In the genomic region with DNA sequence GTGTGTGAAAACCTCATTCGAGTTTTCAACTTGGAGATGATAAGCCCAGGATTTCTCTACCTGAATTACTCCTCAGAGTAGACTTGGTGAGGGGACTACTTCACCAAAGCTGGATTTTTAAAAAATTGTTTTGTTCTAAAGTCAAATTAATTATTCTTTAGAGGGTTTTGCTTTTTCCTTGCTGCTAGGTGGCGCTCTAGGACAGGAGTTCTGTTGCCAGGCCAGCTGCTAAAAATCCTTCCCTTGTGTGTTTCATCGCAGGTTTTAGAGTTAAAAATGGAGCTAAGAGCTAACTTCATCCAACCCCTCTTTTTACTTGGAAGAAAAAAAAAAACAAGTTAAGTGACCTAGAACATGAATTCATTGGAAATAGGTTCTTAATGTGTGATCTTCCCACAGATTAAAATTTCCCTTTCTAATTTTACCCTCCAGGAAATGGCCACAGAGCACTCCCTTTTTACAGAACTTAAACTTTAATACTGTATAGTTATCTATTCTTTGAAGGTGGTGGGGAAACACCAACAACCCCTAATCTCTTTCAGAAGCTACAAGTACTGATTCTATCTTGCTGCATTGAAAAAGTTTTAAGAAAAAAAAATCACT, we compare ENCODE assay signal across 8 cellular contexts. TPM values are rescaled to one million over a fixed set of nuclear protein-coding genes. Genes with fewer than 3 reads are reported as not detected.
A peak's percentile ranks its signal among the peaks of the same experiment; 100 is the strongest.
DNase-seq lines count a peak whose midpoint lies in the region; ATAC-seq, FAIRE-seq and TF ChIP-seq lines count a peak whose summit lies in the region.

No MANE protein-coding gene starts in this region.

- peak; percentile 62 for DNase-seq in AG08396 (ENCODE audit: low spot score)
- peak; percentile 28 for DNase-seq in GM19239 (ENCODE audit: insufficient read length, low spot score)
- DNase-seq in NCI-H2171 treated with DMSO at 0.1 percent for 48 hours (lab: John Stamatoyannopoulos, UW), result peak; percentile 80
- peak; percentile 66 for DNase-seq in WERI-Rb-1
- peak; percentile 58 for DNase-seq in colonic mucosa
- peak; percentile 73 for DNase-seq in medulla oblongata (ENCODE audit: extremely low spot score)
- peak; percentile 64 for DNase-seq in stimulated activated CD8-positive, alpha-beta memory T cell treated with anti-CD3 and anti-CD28 coated beads, Interleukin-4, amount 100 ng/mL, for 48 hours

- no peaks in the 10 kb centered on the region for H3K4me1 ChIP-seq in colonic mucosa

- FAIRE-seq in GM19239 (lab: Jason Lieb, UNC), result peak; percentile 91

- no peaks in the 10 kb centered on the region for H3K9me3 ChIP-seq in WERI-Rb-1 (ENCODE audit: severe bottlenecking)
- no peaks in the 10 kb centered on the region for H3K9me3 ChIP-seq in colonic mucosa

- intact Hi-C loops in colonic mucosa (cut with DNase I), result no loop called here

- no peak overlapping the region for H3K9ac ChIP-seq in colonic mucosa (ENCODE audit: low read depth in 2 of 2, low read length in 2 of 2)

- no peak for ATAC-seq in GM19328 (IDR thresholded peaks at IDR 0.05; ENCODE audit: unreplicated experiment)

- H3K27ac ChIP-seq in WERI-Rb-1 (no peak overlapping the region), colonic mucosa (no peak overlapping the region)

- H3K27me3 ChIP-seq in WERI-Rb-1 (ENCODE audit: insufficient read depth, low read depth, severe bottlenecking) (no peaks in the 10 kb centered on the region), colonic mucosa (no peaks in the 10 kb centered on the region)

- peak; percentile 68 for TF ChIP-seq CTCF in WERI-Rb-1 (IDR thresholded peaks at IDR 0.05; ENCODE audit: low read depth, low read length)
- TF ChIP-seq CTCF in colonic mucosa (IDR thresholded peaks at IDR 0.05), result peak; percentile 62

- H3K4me3 ChIP-seq in WERI-Rb-1 (ENCODE audit: low read depth, low read length), result no peak overlapping the region
- no peak overlapping the region for H3K4me3 ChIP-seq in colonic mucosa

- no peaks in the 10 kb centered on the region for H3K36me3 ChIP-seq in WERI-Rb-1
- no peaks in the 10 kb centered on the region for H3K36me3 ChIP-seq in colonic mucosa

RNA-seq across cellular contexts. Expression of a gene that starts 36.7 kb away (rescaled TPM):
- total RNA-seq in colonic mucosa, result under 1 TPM; 0.10 to 0.56 TPM

Comparison
In these comparisons a context has a peak if more than half of its experiments do, and no peak if none do; other contexts are left out.
1. DNase-seq: peak in every context shown above with its lines; median percentile 80 in NCI-H2171 treated with DMSO at 0.1 percent for 48 hours; 73 in medulla oblongata; 66 in WERI-Rb-1; 64 in stimulated activated CD8-positive, alpha-beta memory T cell treated with anti-CD3 and anti-CD28 coated beads, Interleukin-4, amount 100 ng/mL, for 48 hours; 62 in AG08396; 58 in colonic mucosa; 28 in GM19239.